9 cellular contexts compared by ENCODE assay signal in genomic region chr22:50508897-50509296, GRCh38. TPM values are rescaled to one million over a fixed set of nuclear protein-coding genes. Genes with fewer than 3 reads are reported as not detected.
DNase-seq lines count a peak whose midpoint lies in the region; ATAC-seq and TF ChIP-seq lines count a peak whose summit lies in the region.
"Had no signal": no experiment of that assay in that cellular context is flagged by ENCODE, and none has a peak within 500 bp of the region (broad histone marks: within the 10 kb centered on the region; RNA-seq: fewer than 3 reads in every experiment).

No MANE protein-coding gene starts in this region.

- H3K4me3 ChIP-seq in heart right ventricle: peak overlapping the region in 9 of 10 donors; percentile 54 to 90 (median 77)
- H3K4me3 ChIP-seq in brain microvascular endothelial cell (ENCODE audit: low read depth, low read length): peak overlapping the region; percentile 82
- peak overlapping the region; percentile 98 for H3K4me3 ChIP-seq in mesendoderm (ENCODE audit: low read length)
- H3K4me3 ChIP-seq in uterus: peak overlapping the region; percentile 59 to 78

- in situ Hi-C loops in brain microvascular endothelial cell (cut with HindIII; ENCODE audit: low pct_ligation_motif_present, low sequenced_read_pairs): no loop called here

- H3K27me3 ChIP-seq in heart right ventricle: no peaks in the 10 kb centered on the region
- H3K27me3 ChIP-seq in brain microvascular endothelial cell (replicated peaks): no peaks in the 10 kb centered on the region
- no peaks in the 10 kb centered on the region for H3K27me3 ChIP-seq in mesendoderm (ENCODE audit: insufficient read depth, low read length, poor library complexity)
- no peaks in the 10 kb centered on the region for H3K27me3 ChIP-seq in uterus

- no peak overlapping the region for H4K5ac ChIP-seq in mesendoderm (ENCODE audit: low read length)

- H2BK5ac ChIP-seq in mesendoderm (ENCODE audit: low read length): no peak overlapping the region

- no peak for TF ChIP-seq CTCF in heart right ventricle (IDR thresholded peaks at IDR 0.05)
- no peak for TF ChIP-seq CTCF in brain microvascular endothelial cell (IDR thresholded peaks at IDR 0.05; ENCODE audit: low read depth, low read length, missing control alignments)
- no peak for TF ChIP-seq CTCF in uterus (IDR thresholded peaks at IDR 0.05)

- H2BK120ac ChIP-seq in mesendoderm (ENCODE audit: low read depth, low read length): no peak overlapping the region

- H3K56ac ChIP-seq in mesendoderm (ENCODE audit: low read length): peak overlapping the region; percentile 100

- ATAC-seq in heart right ventricle: no peak
- ATAC-seq in left ventricle myocardium superior: no peak
- no peak for ATAC-seq in GM21381 (IDR thresholded peaks at IDR 0.05; ENCODE audit: unreplicated experiment)

- H3K4me2 ChIP-seq in mesendoderm (ENCODE audit: low read length): peak overlapping the region; percentile 45

- H3K27ac ChIP-seq in heart right ventricle: peak overlapping the region in 8 of 10 donors; percentile 81 to 96 (median 91)
- H3K27ac ChIP-seq in brain microvascular endothelial cell: peak overlapping the region; percentile 60
- no peak overlapping the region for H3K27ac ChIP-seq in mesendoderm (ENCODE audit: low read depth, low read length)
- H3K27ac ChIP-seq in uterus: peak overlapping the region; percentile 87 to 90

- H3K4me1 ChIP-seq in heart right ventricle: peaks cover 13 to 33% (median 27%) of the 10 kb centered on the region in 9 donors
- no peaks in the 10 kb centered on the region for H3K4me1 ChIP-seq in mesendoderm (ENCODE audit: control insufficient read depth, low read depth, low read length)
- H3K4me1 ChIP-seq in uterus: peaks cover 3 to 13% of the 10 kb centered on the region in 2 donors

- 11 to 14% methylated on average over 3 of the region's 3 CpGs for WGBS in heart right ventricle, 2 donors
- WGBS in mesendoderm (ENCODE audit: extremely low coverage, insufficient coverage, low lambda C conversion rate): no CpG with 5 or more reads among the region's 3 CpGs

- H2BK15ac ChIP-seq in mesendoderm (replicated peaks; ENCODE audit: low read depth): no peak overlapping the region

- H4K8ac ChIP-seq in mesendoderm (ENCODE audit: low read depth, low read length): no peak overlapping the region

- no peak overlapping the region for H3K18ac ChIP-seq in mesendoderm (ENCODE audit: low read length)

- peak overlapping the region; percentile 97 for H3K9ac ChIP-seq in mesendoderm (ENCODE audit: low read length)

- H3K4ac ChIP-seq in mesendoderm (ENCODE audit: low read depth, low read length): no peak overlapping the region

- no peak overlapping the region for H2AK5ac ChIP-seq in mesendoderm (ENCODE audit: low read length)

- no peak for DNase-seq in heart right ventricle
- DNase-seq in left ventricle myocardium superior: no peak
- no peak for DNase-seq in brain microvascular endothelial cell
- no peak for DNase-seq in mesendoderm
- DNase-seq in uterus: no peak
- DNase-seq in NCI-H526 treated with DMSO at 0.1 percent for 48 hours (lab: John Stamatoyannopoulos, UW): no peak
- DNase-seq in RPMI8226: no peak
- DNase-seq: KG1 had no signal

- no peaks in the 10 kb centered on the region for H3K9me3 ChIP-seq in heart right ventricle
- no peaks in the 10 kb centered on the region for H3K9me3 ChIP-seq in uterus

- H3K23ac ChIP-seq in mesendoderm (ENCODE audit: low read length): no peak overlapping the region

- no peak for TF ChIP-seq POLR2A in uterus (IDR thresholded peaks at IDR 0.05)

- peaks cover 3 to 38% (median 16%) of the 10 kb centered on the region in 9 donors for H3K36me3 ChIP-seq in heart right ventricle
- peaks cover 16% of the 10 kb centered on the region for H3K36me3 ChIP-seq in brain microvascular endothelial cell (replicated peaks)
- peaks cover 2% of the 10 kb centered on the region for H3K36me3 ChIP-seq in mesendoderm (ENCODE audit: control insufficient read depth, insufficient read depth, low read length)
- H3K36me3 ChIP-seq in uterus: no peaks in the 10 kb centered on the region

- intact Hi-C loops in heart right ventricle (cut with DNase I): loop anchor here in 6 of 10 donors (1.0 to 10.0 kb wide), 3 partner anchors 16 to 264 kb away; partner anchors contain the start of genes SCO2 (in 5 of the 6) and TUBGCP6 (in 4 of the 6)
- intact Hi-C loops in left ventricle myocardium superior (cut with micrococcal nuclease): no loop called here
- intact Hi-C loops in uterus (cut with DNase I; ENCODE audit: low total_unique reads): loop anchor here (10.0 kb wide), 1 partner anchor 234 kb away; the partner anchor contains the start of gene MAPK11

- peaks cover 14% of the 10 kb centered on the region for H3K79me1 ChIP-seq in mesendoderm (ENCODE audit: low read length)

- peaks cover 27% of the 10 kb centered on the region for H3K79me2 ChIP-seq in mesendoderm (ENCODE audit: control insufficient read depth, insufficient read depth, low read length)

RNA-seq across cellular contexts. Expression of gene NCAPH2, which starts 0.9 kb away (rescaled TPM):
- 10 to 100 TPM; 21.7 to 31.9 (median 26.2) TPM for total RNA-seq in heart right ventricle
- 10 to 100 TPM; 38.0 to 54.8 TPM for polyA plus RNA-seq in heart right ventricle
- 30.6 TPM for total RNA-seq in left ventricle myocardium superior
- 26.9 TPM for polyA plus RNA-seq in mesendoderm (2013, experiment 1 of 2)
- 27.3 TPM for polyA plus RNA-seq in mesendoderm (2013, experiment 2 of 2)
- total RNA-seq in uterus: 100 to 1,000 TPM in 1 of 4 donors, 10 to 100 TPM in 3; 51.7 to 155 (median 55.4) TPM

RNA-seq across cellular contexts. Expression of gene LMF2, which starts 1.4 kb away (rescaled TPM):
- 10 to 100 TPM; 18.8 to 37.5 (median 22.9) TPM for total RNA-seq in heart right ventricle
- polyA plus RNA-seq in heart right ventricle: 10 to 100 TPM; 40.4 to 42.5 TPM
- total RNA-seq in left ventricle myocardium superior: 27.6 TPM
- polyA plus RNA-seq in mesendoderm (2013, experiment 1 of 2): 21.1 TPM
- polyA plus RNA-seq in mesendoderm (2013, experiment 2 of 2): 20.8 TPM
- total RNA-seq in uterus: 10 to 100 TPM; 19.7 to 61.3 (median 32.0) TPM

RNA-seq across cellular contexts. Expression of gene SCO2, which starts 16.5 kb away (rescaled TPM):
- total RNA-seq in heart right ventricle (1 to 10 TPM in 2 of 10 donors, under 1 TPM in 2, not detected in 6; 0.57 to 2.8 (median 0.92) TPM), left ventricle myocardium superior (1.3 TPM), uterus (1 to 10 TPM in 2 of 4 donors, not detected in 2; 3.5 to 3.9 TPM)
- 1 to 10 TPM in 1 of 2 donors, not detected in 1; 2.0 TPM for polyA plus RNA-seq in heart right ventricle
- 0.21 TPM for polyA plus RNA-seq in mesendoderm (2013, experiment 1 of 2)
- not detected for polyA plus RNA-seq in mesendoderm (2013, experiment 2 of 2)

RNA-seq across cellular contexts. Expression of gene TYMP, which starts 20.9 kb away (rescaled TPM):
- total RNA-seq in heart right ventricle (100 to 1,000 TPM in 1 of 10 donors, 10 to 100 TPM in 7, 1 to 10 TPM in 2; 8.4 to 113 (median 12.6) TPM), left ventricle myocardium superior (12.7 TPM), uterus (10 to 100 TPM in 3 of 4 donors, 1 to 10 TPM in 1; 4.4 to 21.5 (median 15.6) TPM)
- polyA plus RNA-seq in heart right ventricle: 10 to 100 TPM; 23.3 to 65.3 TPM
- polyA plus RNA-seq in mesendoderm (2013, experiment 1 of 2): 0.24 TPM
- 0.28 TPM for polyA plus RNA-seq in mesendoderm (2013, experiment 2 of 2)

RNA-seq across cellular contexts. Expression of gene MIOX, which starts 22.2 kb away (rescaled TPM):
- total RNA-seq in heart right ventricle: not detected
- polyA plus RNA-seq in heart right ventricle: not detected
- not detected for total RNA-seq in left ventricle myocardium superior
- 0.08 TPM for polyA plus RNA-seq in mesendoderm (2013, experiment 1 of 2)
- polyA plus RNA-seq in mesendoderm (2013, experiment 2 of 2): 0.03 TPM
- not detected for total RNA-seq in uterus
